24 cellular contexts compared by ENCODE assay signal in the genomic region with DNA sequence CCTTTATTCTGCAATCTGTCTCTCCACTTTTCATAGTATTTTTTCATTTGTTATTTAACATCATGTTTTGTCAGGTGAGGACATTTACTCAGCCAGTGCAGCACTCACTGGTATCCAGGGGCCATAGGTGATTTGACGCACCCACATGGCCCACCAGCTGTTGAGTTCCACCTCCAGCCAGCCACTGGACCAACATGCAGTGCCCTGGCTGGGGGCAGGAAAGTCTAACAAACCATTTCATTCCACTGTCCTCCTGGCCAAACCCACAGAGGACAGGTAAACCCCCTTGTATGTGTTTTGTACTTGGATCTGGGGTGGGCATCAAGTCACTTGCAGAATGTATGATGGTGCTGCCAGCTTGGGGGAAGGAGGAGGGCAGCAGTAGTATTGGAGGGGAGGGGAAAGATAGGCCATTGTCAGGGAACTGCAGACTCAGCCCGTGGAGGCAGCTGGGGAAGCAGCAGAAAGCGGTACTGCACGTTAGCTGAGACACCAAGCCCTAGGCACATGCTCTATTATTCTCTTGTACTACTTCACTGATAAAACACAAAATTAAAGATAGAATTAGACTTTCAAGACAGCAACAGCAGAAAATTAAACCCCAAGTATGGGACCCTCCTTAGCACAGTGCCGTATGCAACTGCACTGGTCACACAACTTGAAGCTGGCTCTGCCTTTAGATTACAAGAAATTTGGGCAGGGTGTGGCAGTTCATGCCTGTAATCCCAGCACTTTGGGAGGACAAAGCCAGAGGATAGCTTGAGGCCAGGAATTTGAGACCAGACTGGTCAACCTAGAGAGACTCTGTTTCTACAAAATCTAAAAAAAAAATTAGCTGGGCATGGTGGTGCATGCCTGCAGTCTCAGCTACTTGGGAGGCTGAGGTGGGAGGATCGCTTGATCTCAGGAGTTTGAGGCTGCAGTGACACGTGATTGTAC. TPM values are rescaled to one million over a fixed set of nuclear protein-coding genes. Genes with fewer than 3 reads are reported as not detected.
DNase-seq lines count a peak whose midpoint lies in the region; ATAC-seq, FAIRE-seq and TF ChIP-seq lines count a peak whose summit lies in the region.
"Had no signal": no experiment of that assay in that cellular context is flagged by ENCODE, and none has a peak within 500 bp of the region (broad histone marks: within the 10 kb centered on the region; RNA-seq: fewer than 3 reads in every experiment).

No MANE protein-coding gene starts in this region.

- no peak for TF ChIP-seq EP300 in GM12878 (IDR thresholded peaks at IDR 0.05; ENCODE audit: borderline replicate concordance in 1 of 2, control insufficient read depth in 1 of 2, low read depth in 2 of 2, low read length in 2 of 2)

- H3K27ac ChIP-seq in MM.1S (ENCODE audit: low read length): peak overlapping the region; percentile 83
- H3K27ac ChIP-seq in GM12878 (ENCODE audit: control insufficient read depth, insufficient read depth): peak overlapping the region; percentile 22
- H3K27ac ChIP-seq: gastrocnemius medialis, GM23248 had no signal

- H3K79me2 ChIP-seq in MM.1S (ENCODE audit: low read length) (no peaks in the 10 kb centered on the region), GM12878 (ENCODE audit: control insufficient read depth, insufficient read depth, low read length) (no peaks in the 10 kb centered on the region)

- H3K27ac Mint-ChIP-seq in activated CD8-positive, alpha-beta memory T cell treated with anti-CD3 and anti-CD28 coated beads, Interleukin-2, amount 10 ng/mL, durations not matched to agents 7 days and 5 days: peak overlapping the region; percentile 36
- peak overlapping the region; percentile 67 for H3K27ac Mint-ChIP-seq in stimulated activated naive B cell treated with anti-CD40 and anti-IgM and Interleukin-4, amounts not matched to agents 10 μg/mL and 1 μg/mL and 100 μg/mL, for 72 hours
- H3K27ac Mint-ChIP-seq: activated naive CD8-positive, alpha-beta T cell; activated T-helper 1 cell treated with anti-CD3 and anti-CD28 coated beads, Interleukin-12 subunit alpha, Interleukin-12 subunit beta, Interleukin-2, Interleukin-4 antibody, amounts not matched to agents 30 ng/mL and 10 ng/mL and 1 ng/mL, durations not matched to agents 14 hours and 24 hours and 36 hours had no signal

- TF ChIP-seq CTCF in MM.1S (IDR thresholded peaks at IDR 0.05; ENCODE audit: low read length) (no peak), GM12878 (IDR thresholded peaks at IDR 0.05 in 2 of 3, conservative IDR thresholded peaks at IDR 0.05 in 1 of 3; ENCODE audit: control insufficient read depth in 2 of 3, extremely low read depth in 1 of 3, insufficient read depth in 1 of 3, low read depth in 3 of 3, low read length in 3 of 3) (no peak)

- no peak for ATAC-seq in activated CD8-positive, alpha-beta memory T cell treated with anti-CD3 and anti-CD28 coated beads, Interleukin-2, amount 10 ng/mL, durations not matched to agents 7 days and 5 days
- ATAC-seq in GM12878 (no peak; the same call in 1 of the 3 replicates), HG03378 (IDR thresholded peaks at IDR 0.05; ENCODE audit: unreplicated experiment) (no peak), Right ventricle myocardium inferior (no peak)
- no peak for ATAC-seq in stimulated activated naive B cell treated with anti-CD40 and anti-IgM and Interleukin-4, amounts not matched to agents 10 μg/mL and 1 μg/mL and 100 μg/mL, for 72 hours (replicated peaks)
- ATAC-seq: esophagus mucosa, gastrocnemius medialis, right cardiac atrium, SK-N-SH treated with all-trans-retinoic acid at 6 μM for 48 hours had no signal

- H4K20me1 ChIP-seq in MM.1S (ENCODE audit: insufficient read depth, low read length): no peaks in the 10 kb centered on the region
- no peaks in the 10 kb centered on the region for H4K20me1 ChIP-seq in GM12878 (ENCODE audit: control insufficient read depth, insufficient read depth)

- H3K36me3 Mint-ChIP-seq in activated CD8-positive, alpha-beta memory T cell treated with anti-CD3 and anti-CD28 coated beads, Interleukin-2, amount 10 ng/mL, durations not matched to agents 7 days and 5 days: no peaks in the 10 kb centered on the region
- peaks cover 0 to 2% of the 10 kb centered on the region in 2 donors for H3K36me3 Mint-ChIP-seq in stimulated activated naive B cell treated with anti-CD40 and anti-IgM and Interleukin-4, amounts not matched to agents 10 μg/mL and 1 μg/mL and 100 μg/mL, for 72 hours

- H3K27me3 ChIP-seq in MM.1S (replicated peaks; ENCODE audit: insufficient read depth, low read length) (no peaks in the 10 kb centered on the region), GM12878 (replicated peaks in 1 of 2; ENCODE audit: control insufficient read depth in 2 of 2, insufficient read depth in 2 of 2, low read length in 1 of 2) (no peaks in the 10 kb centered on the region)
- H3K27me3 ChIP-seq: BE2C, gastrocnemius medialis, Peyer's patch had no signal

- no peaks in the 10 kb centered on the region for H3K9me3 Mint-ChIP-seq in activated CD8-positive, alpha-beta memory T cell treated with anti-CD3 and anti-CD28 coated beads, Interleukin-2, amount 10 ng/mL, durations not matched to agents 7 days and 5 days (ENCODE audit: low read depth)
- H3K9me3 Mint-ChIP-seq in stimulated activated naive B cell treated with anti-CD40 and anti-IgM and Interleukin-4, amounts not matched to agents 10 μg/mL and 1 μg/mL and 100 μg/mL, for 72 hours: no peaks in the 10 kb centered on the region
- H3K9me3 Mint-ChIP-seq: activated T-helper 1 cell treated with anti-CD3 and anti-CD28 coated beads, Interleukin-12 subunit alpha, Interleukin-12 subunit beta, Interleukin-2, Interleukin-4 antibody, amounts not matched to agents 30 ng/mL and 10 ng/mL and 1 ng/mL, durations not matched to agents 14 hours and 24 hours and 36 hours had no signal

- no peaks in the 10 kb centered on the region for H3K4me1 Mint-ChIP-seq in activated CD8-positive, alpha-beta memory T cell treated with anti-CD3 and anti-CD28 coated beads, Interleukin-2, amount 10 ng/mL, durations not matched to agents 7 days and 5 days
- H3K4me1 Mint-ChIP-seq in stimulated activated naive B cell treated with anti-CD40 and anti-IgM and Interleukin-4, amounts not matched to agents 10 μg/mL and 1 μg/mL and 100 μg/mL, for 72 hours: peaks cover 4 to 6% of the 10 kb centered on the region in 2 donors

- TF ChIP-seq RAD21 in GM12878 (IDR thresholded peaks at IDR 0.05; ENCODE audit: insufficient read depth, low read depth, low read length): no peak

- peaks cover 10% of the 10 kb centered on the region for H3F3A ChIP-seq in MM.1S (ENCODE audit: insufficient read depth, low read length)

- no peak overlapping the region for H3K4me3 Mint-ChIP-seq in activated CD8-positive, alpha-beta memory T cell treated with anti-CD3 and anti-CD28 coated beads, Interleukin-2, amount 10 ng/mL, durations not matched to agents 7 days and 5 days
- H3K4me3 Mint-ChIP-seq in stimulated activated naive B cell treated with anti-CD40 and anti-IgM and Interleukin-4, amounts not matched to agents 10 μg/mL and 1 μg/mL and 100 μg/mL, for 72 hours: no peak overlapping the region
- H3K4me3 Mint-ChIP-seq: activated naive CD8-positive, alpha-beta T cell; activated T-helper 1 cell treated with anti-CD3 and anti-CD28 coated beads, Interleukin-12 subunit alpha, Interleukin-12 subunit beta, Interleukin-2, Interleukin-4 antibody, amounts not matched to agents 30 ng/mL and 10 ng/mL and 1 ng/mL, durations not matched to agents 14 hours and 24 hours and 36 hours had no signal

- intact Hi-C loops in GM12878 (cut with micrococcal nuclease; ENCODE audit: unreplicated experiment) (loop anchor here (5.0 kb wide), 1 partner anchor 75 kb away; a partner anchor contains a TSS), Right ventricle myocardium inferior (cut with DNase I) (no loop called here)

- H3K36me3 ChIP-seq in MM.1S (replicated peaks; ENCODE audit: insufficient read depth, low read length) (no peaks in the 10 kb centered on the region), GM12878 (ENCODE audit: control insufficient read depth in 2 of 2, insufficient read depth in 2 of 2, low read length in 1 of 2) (no peaks in the 10 kb centered on the region)
- H3K36me3 ChIP-seq: BE2C, gastrocnemius medialis, Peyer's patch had no signal

- H3K9me2 ChIP-seq in MM.1S (replicated peaks; ENCODE audit: insufficient read depth, low read length): no peaks in the 10 kb centered on the region

- H3K4me1 ChIP-seq in MM.1S (ENCODE audit: low read length): peaks cover 11% of the 10 kb centered on the region
- peaks cover 13% of the 10 kb centered on the region for H3K4me1 ChIP-seq in GM12878 (ENCODE audit: control insufficient read depth, insufficient read depth, low read length)
- H3K4me1 ChIP-seq: BE2C, gastrocnemius medialis, Peyer's patch had no signal

- no peak overlapping the region for H2AFZ ChIP-seq in MM.1S (ENCODE audit: low read length)
- H2AFZ ChIP-seq in GM12878 (ENCODE audit: control insufficient read depth, low read depth, low read length): no peak overlapping the region
- H2AFZ ChIP-seq: GM23248 had no signal

- H3K4me2 ChIP-seq in MM.1S (ENCODE audit: low read depth, low read length) (peak overlapping the region; percentile 46), GM12878 (ENCODE audit: control insufficient read depth, insufficient read depth) (peak overlapping the region; percentile 11; the same call in 1 of the 2 replicates)

- WGBS in GM12878 (ENCODE audit: insufficient coverage, insufficient replicate concordance, low lambda C conversion rate, missing lambda C conversion rate): 79% methylated on average over 7 of the region's 7 CpGs

- H3K9ac ChIP-seq in MM.1S (ENCODE audit: low read length) (peak overlapping the region; percentile 52), GM12878 (ENCODE audit: control insufficient read depth, insufficient read depth, low read length) (no peak overlapping the region)
- H3K9ac ChIP-seq: GM23248 had no signal

- H3K27me3 Mint-ChIP-seq in activated CD8-positive, alpha-beta memory T cell treated with anti-CD3 and anti-CD28 coated beads, Interleukin-2, amount 10 ng/mL, durations not matched to agents 7 days and 5 days: no peaks in the 10 kb centered on the region
- H3K27me3 Mint-ChIP-seq in stimulated activated naive B cell treated with anti-CD40 and anti-IgM and Interleukin-4, amounts not matched to agents 10 μg/mL and 1 μg/mL and 100 μg/mL, for 72 hours: no peaks in the 10 kb centered on the region
- H3K27me3 Mint-ChIP-seq: activated naive CD8-positive, alpha-beta T cell had no signal

- POLR2A ChIA-PET in GM12878 (lab: Charles Lee): interaction anchor here (1.4 kb wide), 1 partner anchor 21 kb away, joined by 3 read pairs; no protein-coding TSS in a partner anchor

- DNase-seq in activated CD8-positive, alpha-beta memory T cell treated with anti-CD3 and anti-CD28 coated beads, Interleukin-2, amount 10 ng/mL, durations not matched to agents 7 days and 5 days: no peak
- DNase-seq in activated CD8-positive, alpha-beta memory T cell treated with anti-CD3 and anti-CD28 coated beads, Interleukin-2, amount 50 U/mL, for 48 hours: no peak
- DNase-seq in MM.1S (no peak), GM12878 (ENCODE audit: low read depth, low spot score) (no peak), Right ventricle myocardium inferior (ENCODE audit: missing footprints) (no peak), germinal center (ENCODE audit: low spot score) (no peak)
- DNase-seq in stimulated activated naive B cell treated with anti-CD40 and anti-IgM and Interleukin-4, amounts not matched to agents 10 μg/mL and 1 μg/mL and 100 μg/mL, for 72 hours: no peak
- DNase-seq: activated CD4-positive, alpha-beta T cell treated with anti-CD3 and anti-CD28 coated beads for 1 hour; BE2C; gastrocnemius medialis; GM23248; NCI-H1436; NCI-H2171 treated with DMSO at 0.1 percent for 48 hours; NCI-H526 treated with DMSO at 0.1 percent for 48 hours; Peyer's patch; right cardiac atrium; stimulated activated CD4-positive, alpha-beta T cell treated with anti-CD3 and anti-CD28 coated beads, Interleukin-12 subunit alpha, Interleukin-12 subunit beta, amount 100 ng/mL, for 4 hours had no signal

- in situ Hi-C loops in GM12878 (cut with MboI): no loop called here

- SMC1A ChIA-PET in GM12878 (lab: Charles Lee; ENCODE audit: uncharacterized antibody, unreplicated experiment): interaction anchor here (0.9 to 2.1 kb wide), 9 partner anchors 8 to 527 kb away, joined by 3 to 9 read pairs (median 5); a partner anchor contains a TSS

- no TSS peak for BruUV-seq in GM12878 (replicated peaks; lab: Mats Ljungman, UMichigan)

- no peaks in the 10 kb centered on the region for H3K9me3 ChIP-seq in MM.1S (replicated peaks; ENCODE audit: insufficient read depth, low read length)
- no peaks in the 10 kb centered on the region for H3K9me3 ChIP-seq in GM12878 (replicated peaks; ENCODE audit: control insufficient read depth, insufficient read depth, low read length)
- H3K9me3 ChIP-seq: BE2C, gastrocnemius medialis, Peyer's patch had no signal

- RAD21 ChIA-PET in GM12878 (lab: Charles Lee; ENCODE audit: unreplicated experiment): interaction anchor here (1.0 to 1.5 kb wide), 5 partner anchors 22 to 527 kb away, joined by 3 to 5 read pairs (median 4); a partner anchor contains a TSS

- CTCF ChIA-PET in activated CD8-positive, alpha-beta memory T cell treated with anti-CD3 and anti-CD28 coated beads, Interleukin-2, amount 10 ng/mL, durations not matched to agents 7 days and 5 days (lab: Charles Lee): interaction anchor here (1.1 kb wide), 1 partner anchor 106 kb away, joined by 3 read pairs; no protein-coding TSS in a partner anchor
- CTCF ChIA-PET in GM12878 (lab: Yijun Ruan, JAX): interaction anchor here (0.9 to 1.6 kb wide), 5 partner anchors 19 to 524 kb away, joined by 3 to 5 read pairs (median 4); no protein-coding TSS in a partner anchor

- FAIRE-seq in GM12878 (lab: Jason Lieb, UNC): no peak
- FAIRE-seq: astrocyte, urothelium cell line had no signal

- H3K4me3 ChIP-seq in MM.1S (ENCODE audit: low read length) (peak overlapping the region; percentile 8; the same call in 1 of the 2 replicates), GM12878 (no peak overlapping the region)
- H3K4me3 ChIP-seq: gastrocnemius medialis, GM23248, Peyer's patch had no signal

- no peak for TF ChIP-seq POLR2A in GM12878 (IDR thresholded peaks at IDR 0.05; ENCODE audit: low read depth, low read length)

RNA-seq across cellular contexts. Expression of a gene that starts 15.4 kb away (rescaled TPM):
- total RNA-seq in activated CD8-positive, alpha-beta memory T cell treated with anti-CD3 and anti-CD28 coated beads, Interleukin-2, amount 10 ng/mL, durations not matched to agents 7 days and 5 days: 1,000 to 10,000 TPM in 1 of 2 experiments, 100 to 1,000 TPM in 1; 941 to 1,094 TPM
- total RNA-seq in GM12878 (2013; cell fraction: nucleolus; rRNA removed): 234 and 239 TPM in 2 replicates
- total RNA-seq in GM12878 (2014; rRNA removed) (2,238 and 2,984 TPM in 2 replicates), GM12878 (2014; rRNA removed; fragmentation: Illumina TruSeq; extraction: Trizol) (2,534 and 2,672 TPM in 2 replicates), GM12878 (2021) (1,732 and 1,820 TPM in 2 replicates), Right ventricle myocardium inferior (829 TPM)
- polyA plus RNA-seq in GM12878 (2011; ENCODE audit: low read depth): 1,487 TPM
- polyA plus RNA-seq in GM12878 (2011; rRNA removed) (2,067 and 2,200 TPM in 2 replicates), GM12878 (2014; fragmentation: Illumina TruSeq; extraction: Trizol) (2,624 and 3,096 TPM in 2 replicates), GM12878 (2014; fragmentation: Nextera tagmentation; extraction: Ambion mirVana) (1,000 to 10,000 TPM; 1,682 to 2,114 TPM), GM12878 (2014; rRNA removed) (4,115 and 6,051 TPM in 2 replicates), GM12878 (2016; fragmentation: Nextera tagmentation; extraction: Ambion mirVana) (100 to 1,000 TPM; 898 to 965 TPM)
- 988 and 1,251 TPM in 2 replicates for polyA plus RNA-seq in GM12878 (2011; cell fraction: cytosol; rRNA removed)
- polyA plus RNA-seq in GM12878 (2011; cell fraction: nucleus; rRNA removed): 683 and 939 TPM in 2 replicates
- polyA plus RNA-seq in GM12878 (2012): 2,416 and 3,110 TPM in 2 replicates
- 372 and 616 TPM in 2 replicates for polyA minus RNA-seq in GM12878 (2011; rRNA and poly(A)+ RNA removed)
- polyA minus RNA-seq in GM12878 (2011; cell fraction: cytosol; rRNA and poly(A)+ RNA removed): 198 and 199 TPM in 2 replicates
- 168 and 254 TPM in 2 replicates for polyA minus RNA-seq in GM12878 (2011; cell fraction: nucleus; rRNA and poly(A)+ RNA removed)

RNA-seq across cellular contexts. Expression of a gene that starts 22.4 kb away (rescaled TPM):
- 10 to 100 TPM; 22.5 TPM for total RNA-seq in activated CD8-positive, alpha-beta memory T cell treated with anti-CD3 and anti-CD28 coated beads, Interleukin-2, amount 10 ng/mL, durations not matched to agents 7 days and 5 days
- 25.0 and 28.7 TPM in 2 replicates for total RNA-seq in GM12878 (2013; cell fraction: nucleolus; rRNA removed)
- total RNA-seq in GM12878 (2014; rRNA removed) (9.4 and 10.1 TPM in 2 replicates), GM12878 (2014; rRNA removed; fragmentation: Illumina TruSeq; extraction: Trizol) (13.7 and 14.0 TPM in 2 replicates), GM12878 (2021) (11.5 and 11.7 TPM in 2 replicates), Right ventricle myocardium inferior (7.3 TPM)
- 2.3 TPM for polyA plus RNA-seq in GM12878 (2011; ENCODE audit: low read depth)
- polyA plus RNA-seq in GM12878 (2011; rRNA removed) (2.7 and 5.8 TPM in 2 replicates), GM12878 (2014; fragmentation: Illumina TruSeq; extraction: Trizol) (6.2 and 6.7 TPM in 2 replicates), GM12878 (2014; fragmentation: Nextera tagmentation; extraction: Ambion mirVana) (1 to 10 TPM; 1.9 to 4.3 TPM), GM12878 (2014; rRNA removed) (2.9 and 3.4 TPM in 2 replicates), GM12878 (2016; fragmentation: Nextera tagmentation; extraction: Ambion mirVana) (1 to 10 TPM; 5.4 to 6.5 TPM)
- polyA plus RNA-seq in GM12878 (2011; cell fraction: cytosol; rRNA removed): 1.4 and 2.1 TPM in 2 replicates
- polyA plus RNA-seq in GM12878 (2011; cell fraction: nucleus; rRNA removed): 2.2 and 5.1 TPM in 2 replicates
- 2.9 and 3.1 TPM in 2 replicates for polyA plus RNA-seq in GM12878 (2012)
- 6.4 and 10.5 TPM in 2 replicates for polyA minus RNA-seq in GM12878 (2011; rRNA and poly(A)+ RNA removed)
- polyA minus RNA-seq in GM12878 (2011; cell fraction: cytosol; rRNA and poly(A)+ RNA removed): 3.5 and 3.8 TPM in 2 replicates
- 4.2 and 4.8 TPM in 2 replicates for polyA minus RNA-seq in GM12878 (2011; cell fraction: nucleus; rRNA and poly(A)+ RNA removed)

RNA-seq across cellular contexts. Expression of a gene that starts 25.0 kb away (rescaled TPM):
- 10 to 100 TPM; 30.3 to 31.3 TPM for total RNA-seq in activated CD8-positive, alpha-beta memory T cell treated with anti-CD3 and anti-CD28 coated beads, Interleukin-2, amount 10 ng/mL, durations not matched to agents 7 days and 5 days
- 64.9 and 66.7 TPM in 2 replicates for total RNA-seq in GM12878 (2013; cell fraction: nucleolus; rRNA removed)
- total RNA-seq in GM12878 (2014; rRNA removed) (23.8 and 28.4 TPM in 2 replicates), GM12878 (2014; rRNA removed; fragmentation: Illumina TruSeq; extraction: Trizol) (25.7 and 26.4 TPM in 2 replicates), GM12878 (2021) (19.2 and 19.7 TPM in 2 replicates), Right ventricle myocardium inferior (9.7 TPM)
- polyA plus RNA-seq in GM12878 (2011; ENCODE audit: low read depth): 5.4 TPM
- polyA plus RNA-seq in GM12878 (2011; rRNA removed) (21.4 and 31.9 TPM in 2 replicates), GM12878 (2014; fragmentation: Illumina TruSeq; extraction: Trizol) (20.5 and 25.5 TPM in 2 replicates), GM12878 (2014; fragmentation: Nextera tagmentation; extraction: Ambion mirVana) (1 to 10 TPM; 3.5 to 5.0 TPM), GM12878 (2014; rRNA removed) (14.3 and 15.0 TPM in 2 replicates), GM12878 (2016; fragmentation: Nextera tagmentation; extraction: Ambion mirVana) (10 to 100 TPM; 14.6 to 16.3 TPM)
- polyA plus RNA-seq in GM12878 (2011; cell fraction: cytosol; rRNA removed): 6.4 and 7.6 TPM in 2 replicates
- polyA plus RNA-seq in GM12878 (2011; cell fraction: nucleus; rRNA removed): 16.2 and 20.1 TPM in 2 replicates
- polyA plus RNA-seq in GM12878 (2012): 8.6 and 11.0 TPM in 2 replicates
- 22.4 and 28.2 TPM in 2 replicates for polyA minus RNA-seq in GM12878 (2011; rRNA and poly(A)+ RNA removed)
- 15.4 and 15.6 TPM in 2 replicates for polyA minus RNA-seq in GM12878 (2011; cell fraction: cytosol; rRNA and poly(A)+ RNA removed)
- 21.2 and 35.5 TPM in 2 replicates for polyA minus RNA-seq in GM12878 (2011; cell fraction: nucleus; rRNA and poly(A)+ RNA removed)
